16 cellular contexts compared by ENCODE assay signal in the genomic region with DNA sequence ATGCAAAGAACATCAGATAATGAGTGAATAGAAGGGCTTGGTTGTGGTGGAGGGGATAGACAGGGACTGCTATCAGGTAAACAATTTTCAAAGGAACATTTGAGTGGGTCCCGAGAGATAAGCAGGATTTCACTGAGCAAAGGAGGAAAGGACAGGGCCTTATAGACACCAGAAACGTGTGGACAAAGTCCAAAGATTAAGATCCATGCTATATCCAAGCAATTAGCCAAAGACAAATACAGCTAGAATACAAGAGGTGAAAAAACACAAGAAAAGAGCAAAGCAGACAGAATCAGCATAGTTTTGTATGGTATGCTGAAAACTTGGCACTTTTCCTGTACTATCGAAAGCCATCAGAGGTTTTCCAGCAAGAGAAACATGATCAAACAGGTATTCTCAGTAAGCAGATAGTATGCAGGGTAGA. TPM values are rescaled to one million over a fixed set of nuclear protein-coding genes. Genes with fewer than 3 reads are reported as not detected.
DNase-seq lines count a peak whose midpoint lies in the region; ATAC-seq and TF ChIP-seq lines count a peak whose summit lies in the region.
"Had no signal": no experiment of that assay in that cellular context is flagged by ENCODE, and none has a peak within 500 bp of the region (broad histone marks: within the 10 kb centered on the region; RNA-seq: fewer than 3 reads in every experiment).

No MANE protein-coding gene starts in this region.

- H3K27ac Mint-ChIP-seq in mesothelial cell of epicardium (peak overlapping the region; percentile 65), type B pancreatic cell (peak overlapping the region; percentile 37)
- no peak overlapping the region for H3K27ac Mint-ChIP-seq in natural killer cell treated with Interleukin-12 subunit alpha and Interleukin-12 subunit beta and Interleukin-15 and Interleukin-18, amount 100 ng/mL, for 72 hours
- H3K27ac Mint-ChIP-seq: CD8-positive, alpha-beta T cell had no signal

- peaks cover 6% of the 10 kb centered on the region for H3K4me1 Mint-ChIP-seq in mesothelial cell of epicardium
- H3K4me1 Mint-ChIP-seq in type B pancreatic cell (ENCODE audit: unreplicated experiment), result peaks cover 6% of the 10 kb centered on the region
- H3K4me1 Mint-ChIP-seq in natural killer cell treated with Interleukin-12 subunit alpha and Interleukin-12 subunit beta and Interleukin-15 and Interleukin-18, amount 100 ng/mL, for 72 hours (ENCODE audit: low read depth in 2 of 2), result peaks cover 22 to 24% of the 10 kb centered on the region in 2 donors

- H3K4me3 Mint-ChIP-seq in mesothelial cell of epicardium (no peak overlapping the region), type B pancreatic cell (no peak overlapping the region)
- no peak overlapping the region for H3K4me3 Mint-ChIP-seq in natural killer cell treated with Interleukin-12 subunit alpha and Interleukin-12 subunit beta and Interleukin-15 and Interleukin-18, amount 100 ng/mL, for 72 hours
- H3K4me3 Mint-ChIP-seq: CD8-positive, alpha-beta T cell had no signal

- no peak overlapping the region for H3K9ac ChIP-seq in adipocyte (ENCODE audit: low read length)

- H3K27me3 Mint-ChIP-seq in mesothelial cell of epicardium (ENCODE audit: low read depth), result no peaks in the 10 kb centered on the region
- no peaks in the 10 kb centered on the region for H3K27me3 Mint-ChIP-seq in type B pancreatic cell
- H3K27me3 Mint-ChIP-seq in natural killer cell treated with Interleukin-12 subunit alpha and Interleukin-12 subunit beta and Interleukin-15 and Interleukin-18, amount 100 ng/mL, for 72 hours, result no peaks in the 10 kb centered on the region

- no peaks in the 10 kb centered on the region for H3K36me3 ChIP-seq in adipocyte (ENCODE audit: control insufficient read depth, insufficient read depth, low read length, severe bottlenecking)
- H3K36me3 ChIP-seq: BE2C had no signal

- H3K4me3 ChIP-seq in adipocyte (ENCODE audit: low read length) (no peak overlapping the region), epithelial cell of esophagus (ENCODE audit: low read length) (no peak overlapping the region)

- H3K9me3 ChIP-seq in adipocyte (ENCODE audit: control insufficient read depth, low read length), result no peaks in the 10 kb centered on the region
- H3K9me3 ChIP-seq: BE2C had no signal

- H3K9me3 Mint-ChIP-seq in mesothelial cell of epicardium (no peaks in the 10 kb centered on the region), type B pancreatic cell (no peaks in the 10 kb centered on the region)
- H3K9me3 Mint-ChIP-seq in natural killer cell treated with Interleukin-12 subunit alpha and Interleukin-12 subunit beta and Interleukin-15 and Interleukin-18, amount 100 ng/mL, for 72 hours, result no peaks in the 10 kb centered on the region
- H3K9me3 Mint-ChIP-seq: CD8-positive, alpha-beta T cell had no signal

- peaks cover 3% of the 10 kb centered on the region for H3K4me1 ChIP-seq in adipocyte (ENCODE audit: control insufficient read depth, insufficient read depth, low read length)
- H3K4me1 ChIP-seq: BE2C had no signal

- H3K27me3 ChIP-seq in adipocyte (replicated peaks; ENCODE audit: control insufficient read depth, insufficient read depth, low read length), result no peaks in the 10 kb centered on the region
- H3K27me3 ChIP-seq: BE2C had no signal

- DNase-seq in adipocyte (ENCODE audit: low read depth) (peak; percentile 29), epithelial cell of esophagus (ENCODE audit: low read depth) (peak; percentile 3), mesothelial cell of epicardium (ENCODE audit: low spot score in 2 of 2, unreplicated experiment in 2 of 2) (no peak), type B pancreatic cell (ENCODE audit: extremely low spot score, unreplicated experiment) (no peak), SW 1271 (lab: John Stamatoyannopoulos, UW) (no peak)
- DNase-seq in natural killer cell treated with Interleukin-12 subunit alpha and Interleukin-12 subunit beta and Interleukin-15 and Interleukin-18, amount 100 ng/mL, for 72 hours (ENCODE audit: low spot score), result no peak
- DNase-seq: BE2C; CD8-positive, alpha-beta T cell; H7; NCI-H1417; NCI-H2029; NCI-H510A; NCI-H82 had no signal

- ATAC-seq in HG03354 (IDR thresholded peaks at IDR 0.05; ENCODE audit: poor library complexity, severe bottlenecking, unreplicated experiment), result no peak
- ATAC-seq in natural killer cell treated with Interleukin-12 subunit alpha and Interleukin-12 subunit beta and Interleukin-15 and Interleukin-18, amount 100 ng/mL, for 72 hours, result no peak
- ATAC-seq: CD8-positive, alpha-beta T cell; Panc1; Right ventricle myocardium inferior had no signal

- H3K36me3 Mint-ChIP-seq in mesothelial cell of epicardium (no peaks in the 10 kb centered on the region), type B pancreatic cell (no peaks in the 10 kb centered on the region)
- H3K36me3 Mint-ChIP-seq in natural killer cell treated with Interleukin-12 subunit alpha and Interleukin-12 subunit beta and Interleukin-15 and Interleukin-18, amount 100 ng/mL, for 72 hours, result no peaks in the 10 kb centered on the region

- TF ChIP-seq CTCF in epithelial cell of esophagus (IDR thresholded peaks at IDR 0.05; ENCODE audit: insufficient read depth, low read depth, low read length, missing control alignments), result no peak
- TF ChIP-seq CTCF in mesothelial cell of epicardium (IDR thresholded peaks at IDR 0.05; ENCODE audit: unreplicated experiment), result no peak
- no peak for TF ChIP-seq CTCF in type B pancreatic cell (conservative IDR thresholded peaks at IDR 0.05)

RNA-seq across cellular contexts. Expression of gene CDK19, which starts 59.8 kb away (rescaled TPM):
- total RNA-seq in mesothelial cell of epicardium (37.7 to 41.6 TPM (median 38.9 TPM) in 3 replicates), type B pancreatic cell (ENCODE audit: low replicate concordance) (17.9 and 27.2 TPM in 2 replicates)
- total RNA-seq in natural killer cell treated with Interleukin-12 subunit alpha and Interleukin-12 subunit beta and Interleukin-15 and Interleukin-18, amount 100 ng/mL, for 72 hours, result 10 to 100 TPM; 15.0 to 22.4 TPM

Comparison
In these comparisons a context has a peak if more than half of its experiments do, and no peak if none do; other contexts are left out.
1. DNase-seq: peak in adipocyte (single experiment) and epithelial cell of esophagus (single experiment); none in mesothelial cell of epicardium (0 of 2), type B pancreatic cell (single experiment), SW 1271 (0 of 2) and natural killer cell treated with Interleukin-12 subunit alpha and Interleukin-12 subunit beta and Interleukin-15 and Interleukin-18, amount 100 ng/mL, for 72 hours (single experiment).
2. H3K27ac Mint-ChIP-seq: peak in mesothelial cell of epicardium (single experiment) and type B pancreatic cell (single experiment); none in natural killer cell treated with Interleukin-12 subunit alpha and Interleukin-12 subunit beta and Interleukin-15 and Interleukin-18, amount 100 ng/mL, for 72 hours (0 of 2).